ENCODE assay signal across 10 cellular contexts in genomic region chr1:12150456-12151200, GRCh38. TPM values are rescaled to one million over a fixed set of nuclear protein-coding genes. Genes with fewer than 3 reads are reported as not detected.
DNase-seq lines count a peak whose midpoint lies in the region; ATAC-seq and TF ChIP-seq lines count a peak whose summit lies in the region.
"Had no signal": no experiment of that assay in that cellular context is flagged by ENCODE, and none has a peak within 500 bp of the region (broad histone marks: within the 10 kb centered on the region; RNA-seq: fewer than 3 reads in every experiment).

No MANE protein-coding gene starts in this region.

- H3K18ac ChIP-seq in mesendoderm (ENCODE audit: low read length) = no peak overlapping the region

- H3K36me3 Mint-ChIP-seq in natural killer cell treated with Interleukin-12 subunit alpha and Interleukin-12 subunit beta and Interleukin-15 and Interleukin-18, amount 100 ng/mL, for 72 hours = peaks cover 9% of the 10 kb centered on the region

- no peaks in the 10 kb centered on the region for H3K79me2 ChIP-seq in DOHH2 (ENCODE audit: control insufficient read depth, low read length)
- no peaks in the 10 kb centered on the region for H3K79me2 ChIP-seq in mesendoderm (ENCODE audit: control insufficient read depth, insufficient read depth, low read length)

- peak; percentile 48 for DNase-seq in NAMALWA (ENCODE audit: low spot score)
- DNase-seq in caudate nucleus (lab: John Stamatoyannopoulos, UW) = no peak
- peak; percentile 79 for DNase-seq in natural killer cell treated with Interleukin-12 subunit alpha and Interleukin-12 subunit beta and Interleukin-15 and Interleukin-18, amount 100 ng/mL, for 72 hours (ENCODE audit: low spot score)
- DNase-seq in kidney tubule cell (ENCODE audit: low spot score) = no peak
- no peak for DNase-seq in mesendoderm
- DNase-seq in SJCRH30 = no peak
- DNase-seq in dermis blood vessel endothelial cell = no peak
- DNase-seq: NCI-H187; stimulated activated CD4-positive, alpha-beta T cell treated with anti-CD3 and anti-CD28 coated beads, Interleukin-1b, Interleukin-23, amount 100 ng/mL, for 48 hours had no signal

- no peak overlapping the region for H2BK120ac ChIP-seq in mesendoderm (ENCODE audit: low read depth, low read length)

- H3K4me3 Mint-ChIP-seq in natural killer cell treated with Interleukin-12 subunit alpha and Interleukin-12 subunit beta and Interleukin-15 and Interleukin-18, amount 100 ng/mL, for 72 hours = peak overlapping the region; percentile 86

- ATAC-seq in natural killer cell treated with Interleukin-12 subunit alpha and Interleukin-12 subunit beta and Interleukin-15 and Interleukin-18, amount 100 ng/mL, for 72 hours = peak; percentile 79 to 84

- H3K23ac ChIP-seq in mesendoderm (ENCODE audit: low read length) = no peak overlapping the region

- H3K9me3 ChIP-seq in DOHH2 (ENCODE audit: control insufficient read depth, insufficient read depth, low read length) = peaks cover 3% of the 10 kb centered on the region; the same call in 1 of the 2 replicates
- no peaks in the 10 kb centered on the region; the same call in 1 of the 2 replicates for H3K9me3 ChIP-seq in SJCRH30 (replicated peaks)

- H3K4me3 ChIP-seq in DOHH2 (ENCODE audit: low read length) = peak overlapping the region; percentile 66
- no peak overlapping the region for H3K4me3 ChIP-seq in mesendoderm (ENCODE audit: low read length)
- H3K4me3 ChIP-seq in SJCRH30 = no peak overlapping the region

- H3K4me1 Mint-ChIP-seq in natural killer cell treated with Interleukin-12 subunit alpha and Interleukin-12 subunit beta and Interleukin-15 and Interleukin-18, amount 100 ng/mL, for 72 hours (ENCODE audit: low read depth in 2 of 2) = peaks cover 77 to 79% of the 10 kb centered on the region in 2 donors

- peak overlapping the region; percentile 83 for H3K4me2 ChIP-seq in DOHH2 (ENCODE audit: low read length)
- H3K4me2 ChIP-seq in mesendoderm (ENCODE audit: low read length) = no peak overlapping the region

- H3K79me1 ChIP-seq in mesendoderm (ENCODE audit: low read length) = no peaks in the 10 kb centered on the region

- peaks cover 35% of the 10 kb centered on the region for H3F3A ChIP-seq in DOHH2 (ENCODE audit: control insufficient read depth, insufficient read depth)

- H3K36me3 ChIP-seq in DOHH2 (ENCODE audit: control insufficient read depth, low read length) (no peaks in the 10 kb centered on the region; the same call in 1 of the 2 replicates), mesendoderm (ENCODE audit: control insufficient read depth, insufficient read depth, low read length) (no peaks in the 10 kb centered on the region), SJCRH30 (no peaks in the 10 kb centered on the region)

- H3K9me2 ChIP-seq in DOHH2 (replicated peaks; ENCODE audit: control insufficient read depth, low read length) = no peaks in the 10 kb centered on the region

- no peak overlapping the region for H4K5ac ChIP-seq in mesendoderm (ENCODE audit: low read length)

- TF ChIP-seq CTCF in DOHH2 (IDR thresholded peaks at IDR 0.05; ENCODE audit: low read depth, low read length, poor library complexity, severe bottlenecking) = no peak

- H3K27ac Mint-ChIP-seq in natural killer cell treated with Interleukin-12 subunit alpha and Interleukin-12 subunit beta and Interleukin-15 and Interleukin-18, amount 100 ng/mL, for 72 hours = peak overlapping the region; percentile 99 to 100

- peaks cover 6% of the 10 kb centered on the region for H3K9me3 Mint-ChIP-seq in natural killer cell treated with Interleukin-12 subunit alpha and Interleukin-12 subunit beta and Interleukin-15 and Interleukin-18, amount 100 ng/mL, for 72 hours

- no peaks in the 10 kb centered on the region for H4K20me1 ChIP-seq in DOHH2 (ENCODE audit: control insufficient read depth, insufficient read depth, low read depth, low read length)

- no peak overlapping the region for H2BK5ac ChIP-seq in mesendoderm (ENCODE audit: low read length)

- peaks cover 80% of the 10 kb centered on the region for H3K4me1 ChIP-seq in DOHH2 (ENCODE audit: control insufficient read depth, low read length)
- no peaks in the 10 kb centered on the region for H3K4me1 ChIP-seq in mesendoderm (ENCODE audit: control insufficient read depth, low read depth, low read length)
- peaks cover 3% of the 10 kb centered on the region; the same call in 1 of the 2 replicates for H3K4me1 ChIP-seq in SJCRH30

- H3K56ac ChIP-seq in mesendoderm (ENCODE audit: low read length) = no peak overlapping the region

- H3K9ac ChIP-seq in mesendoderm (ENCODE audit: low read length) = no peak overlapping the region

- H3K27ac ChIP-seq in DOHH2 (ENCODE audit: low read depth, low read length) (peak overlapping the region; percentile 97), caudate nucleus (ENCODE audit: low read depth, low read length) (peak overlapping the region; percentile 48), mesendoderm (ENCODE audit: low read depth, low read length) (no peak overlapping the region), SJCRH30 (no peak overlapping the region)

- WGBS in mesendoderm (ENCODE audit: extremely low coverage, insufficient coverage, low lambda C conversion rate) = no CpG with 5 or more reads among the region's 9 CpGs

- no peak overlapping the region for H3K4ac ChIP-seq in mesendoderm (ENCODE audit: low read depth, low read length)

- no peak overlapping the region for H2AK5ac ChIP-seq in mesendoderm (ENCODE audit: low read length)

- no peak overlapping the region for H2BK15ac ChIP-seq in mesendoderm (replicated peaks; ENCODE audit: low read depth)

- H3K27me3 Mint-ChIP-seq in natural killer cell treated with Interleukin-12 subunit alpha and Interleukin-12 subunit beta and Interleukin-15 and Interleukin-18, amount 100 ng/mL, for 72 hours = no peaks in the 10 kb centered on the region

- H4K8ac ChIP-seq in mesendoderm (ENCODE audit: low read depth, low read length) = no peak overlapping the region

- no peaks in the 10 kb centered on the region for H3K27me3 ChIP-seq in DOHH2 (ENCODE audit: control insufficient read depth, low read length)
- no peaks in the 10 kb centered on the region for H3K27me3 ChIP-seq in mesendoderm (ENCODE audit: insufficient read depth, low read length, poor library complexity)
- 0 out of 2 replicates have a peak, but pooled peaks cover 3% of the 10 kb centered on the region for H3K27me3 ChIP-seq in SJCRH30

RNA-seq across cellular contexts. Expression of gene TNFRSF1B, which starts 16.2 kb away (rescaled TPM):
- total RNA-seq in natural killer cell treated with Interleukin-12 subunit alpha and Interleukin-12 subunit beta and Interleukin-15 and Interleukin-18, amount 100 ng/mL, for 72 hours = 100 to 1,000 TPM; 452 to 479 TPM
- 0.77 TPM for polyA plus RNA-seq in mesendoderm (2013, experiment 1 of 2)
- 0.66 TPM for polyA plus RNA-seq in mesendoderm (2013, experiment 2 of 2)
- total RNA-seq in SJCRH30 (2014; rRNA removed; shearing (Covaris generic)) = 6.8 and 7.0 TPM in 2 replicates
- total RNA-seq in dermis blood vessel endothelial cell = 81.3 and 98.3 TPM in 2 replicates

Comparison
In these comparisons a context has a peak if more than half of its experiments do, and no peak if none do; other contexts are left out.
1. H3K27ac ChIP-seq: peak in DOHH2 (single experiment) and caudate nucleus (single experiment); none in mesendoderm (single experiment) and SJCRH30 (single experiment).
2. DNase-seq: peak in NAMALWA (single experiment) and natural killer cell treated with Interleukin-12 subunit alpha and Interleukin-12 subunit beta and Interleukin-15 and Interleukin-18, amount 100 ng/mL, for 72 hours (single experiment); none in caudate nucleus (0 of 61), kidney tubule cell (single experiment), mesendoderm (single experiment), SJCRH30 (0 of 2) and dermis blood vessel endothelial cell (single experiment).
3. RNA of gene TNFRSF1B, which starts 16.2 kb away (total RNA-seq): 452 to 479 TPM in natural killer cell treated with Interleukin-12 subunit alpha and Interleukin-12 subunit beta and Interleukin-15 and Interleukin-18, amount 100 ng/mL, for 72 hours and 81.3 to 98.3 TPM in dermis blood vessel endothelial cell; 6.8 to 7.0 TPM in SJCRH30; every median in the first group is over 10 times any median in the second.